8 cellular contexts compared by ENCODE assay signal in the genomic region with DNA sequence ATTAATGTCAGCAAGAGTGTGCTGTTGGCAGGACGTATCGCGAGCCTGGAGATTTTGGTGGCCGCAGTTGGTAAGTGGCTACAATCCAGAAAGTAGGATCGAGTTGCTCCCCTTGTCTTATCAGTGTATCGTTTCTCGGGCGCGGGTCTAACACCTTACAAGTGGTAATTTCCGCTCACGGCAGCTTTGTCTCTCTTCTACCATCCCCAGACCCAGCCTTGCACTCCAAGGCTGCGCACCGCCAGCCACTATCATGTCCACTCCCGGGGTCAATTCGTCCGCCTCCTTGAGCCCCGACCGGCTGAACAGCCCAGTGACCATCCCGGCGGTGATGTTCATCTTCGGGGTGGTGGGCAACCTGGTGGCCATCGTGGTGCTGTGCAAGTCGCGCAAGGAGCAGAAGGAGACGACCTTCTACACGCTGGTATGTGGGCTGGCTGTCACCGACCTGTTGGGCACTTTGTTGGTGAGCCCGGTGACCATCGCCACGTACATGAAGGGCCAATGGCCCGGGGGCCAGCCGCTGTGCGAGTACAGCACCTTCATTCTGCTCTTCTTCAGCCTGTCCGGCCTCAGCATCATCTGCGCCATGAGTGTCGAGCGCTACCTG. TPM values are rescaled to one million over a fixed set of nuclear protein-coding genes. Genes with fewer than 3 reads are reported as not detected.
DNase-seq lines count a peak whose midpoint lies in the region; ATAC-seq and TF ChIP-seq lines count a peak whose summit lies in the region.

No MANE protein-coding gene starts in this region.

- POLR2A ChIA-PET in CD4-positive, alpha-beta memory T cell (lab: Charles Lee; ENCODE audit: partially characterized antibody) = interaction anchor here (0.6 to 9.5 kb wide), 36 partner anchors 8 to 297 kb away, joined by 3 to 194 read pairs (median 4); a partner anchor contains a TSS

- H3K9me3 Mint-ChIP-seq in CD4-positive, alpha-beta memory T cell = peaks cover 0 to 9% (median 1%) of the 10 kb centered on the region in 8 donors
- H3K9me3 Mint-ChIP-seq in activated naive CD8-positive, alpha-beta T cell treated with anti-CD3 and anti-CD28 coated beads for 36 hours = no peaks in the 10 kb centered on the region

- TF ChIP-seq CTCF in MM.1S (IDR thresholded peaks at IDR 0.05; ENCODE audit: low read length) (no peak), spleen (IDR thresholded peaks at IDR 0.05 in 8 of 11, conservative IDR thresholded peaks at IDR 0.05 in 3 of 11) (peak in 8 of 11 experiments; percentile 22 to 49 (median 36))

- ATAC-seq in GM18867 (IDR thresholded peaks at IDR 0.05; ENCODE audit: unreplicated experiment) (no peak), GM18861 (IDR thresholded peaks at IDR 0.05; ENCODE audit: unreplicated experiment) (no peak)

- no peak overlapping the region for H2AFZ ChIP-seq in MM.1S (ENCODE audit: low read length)

- peaks cover 26% of the 10 kb centered on the region for H3F3A ChIP-seq in MM.1S (ENCODE audit: insufficient read depth, low read length)

- H4K20me1 ChIP-seq in MM.1S (ENCODE audit: insufficient read depth, low read length) = no peaks in the 10 kb centered on the region

- peak overlapping the region; percentile 86 for H3K27ac ChIP-seq in CD4-positive, alpha-beta memory T cell (ENCODE audit: low read depth, low read length)
- no peak overlapping the region for H3K27ac ChIP-seq in MM.1S (ENCODE audit: low read length)
- no peak overlapping the region for H3K27ac ChIP-seq in iPS DF 6.9 (ENCODE audit: low read length)
- peak overlapping the region; percentile 58 to 97 (median 90) for H3K27ac ChIP-seq in spleen

- H3K9ac ChIP-seq in MM.1S (ENCODE audit: low read length) = 0 out of 2 replicates have a peak overlapping the region, but pooled peaks have one; percentile 57

- WGBS in iPS DF 6.9 (ENCODE audit: insufficient coverage, insufficient read length) = no CpG with 5 or more reads among the region's 37 CpGs
- WGBS in spleen, 5 donors = 1 to 4% (median 3%) methylated on average over 34 to 37 of the region's 37 CpGs

- H3K27ac Mint-ChIP-seq in CD4-positive, alpha-beta memory T cell = peak overlapping the region; percentile 96 to 99 (median 98)
- peak overlapping the region; percentile 98 for H3K27ac Mint-ChIP-seq in activated naive CD8-positive, alpha-beta T cell treated with anti-CD3 and anti-CD28 coated beads for 36 hours

- peak overlapping the region; percentile 92 to 100 (median 99) for H3K4me3 Mint-ChIP-seq in CD4-positive, alpha-beta memory T cell
- peak overlapping the region; percentile 98 for H3K4me3 Mint-ChIP-seq in activated naive CD8-positive, alpha-beta T cell treated with anti-CD3 and anti-CD28 coated beads for 36 hours

- peaks cover 29 to 69% (median 42%) of the 10 kb centered on the region in 4 donors for H3K4me1 Mint-ChIP-seq in CD4-positive, alpha-beta memory T cell
- H3K4me1 Mint-ChIP-seq in activated naive CD8-positive, alpha-beta T cell treated with anti-CD3 and anti-CD28 coated beads for 36 hours = peaks cover 36% of the 10 kb centered on the region

- peaks cover 42 to 54% of the 10 kb centered on the region in 2 donors for H3K36me3 Mint-ChIP-seq in CD4-positive, alpha-beta memory T cell
- peaks cover 58% of the 10 kb centered on the region for H3K36me3 Mint-ChIP-seq in activated naive CD8-positive, alpha-beta T cell treated with anti-CD3 and anti-CD28 coated beads for 36 hours

- peaks cover under 1% of the 10 kb centered on the region for H3K36me3 ChIP-seq in CD4-positive, alpha-beta memory T cell (ENCODE audit: insufficient read depth, low read length)
- no peaks in the 10 kb centered on the region for H3K36me3 ChIP-seq in MM.1S (replicated peaks; ENCODE audit: insufficient read depth, low read length)
- no peaks in the 10 kb centered on the region for H3K36me3 ChIP-seq in iPS DF 6.9 (ENCODE audit: control insufficient read depth, insufficient read depth, low read length)
- H3K36me3 ChIP-seq in spleen = peaks cover 0 to 12% (median 0%) of the 10 kb centered on the region in 6 donors

- peaks cover 46% of the 10 kb centered on the region for H3K4me1 ChIP-seq in CD4-positive, alpha-beta memory T cell (ENCODE audit: insufficient read depth, low read length)
- peaks cover 16% of the 10 kb centered on the region for H3K4me1 ChIP-seq in MM.1S (ENCODE audit: low read length)
- H3K4me1 ChIP-seq in iPS DF 6.9 (ENCODE audit: control insufficient read depth, insufficient read depth, low read length) = peaks cover 5% of the 10 kb centered on the region; the same call in 1 of the 2 replicates
- H3K4me1 ChIP-seq in spleen = peaks cover 8 to 94% (median 75%) of the 10 kb centered on the region in 6 donors

- intact Hi-C loops in CD4-positive, alpha-beta memory T cell (cut with micrococcal nuclease) = loop anchor here (1.0 to 5.0 kb wide), 3 partner anchors 74 to 244 kb away; no protein-coding TSS in a partner anchor
- intact Hi-C loops in spleen (cut with DNase I; ENCODE audit: low total_unique reads) = loop anchor here (10.0 kb wide), 2 partner anchors 316 to 656 kb away; no protein-coding TSS in a partner anchor

- H3K4me3 ChIP-seq in CD4-positive, alpha-beta memory T cell (ENCODE audit: low read length in 2 of 2) = peak overlapping the region; percentile 92 to 95
- H3K4me3 ChIP-seq in MM.1S (ENCODE audit: low read length) (peak overlapping the region; percentile 75), iPS DF 6.9 (ENCODE audit: low read length) (peak overlapping the region; percentile 39; the same call in 1 of the 2 replicates), spleen (peak overlapping the region; percentile 43 to 91 (median 78))

- no peaks in the 10 kb centered on the region for H3K9me2 ChIP-seq in MM.1S (replicated peaks; ENCODE audit: insufficient read depth, low read length)

- no peak for TF ChIP-seq POLR2A in spleen (IDR thresholded peaks at IDR 0.05)

- H3K27me3 ChIP-seq in CD4-positive, alpha-beta memory T cell (ENCODE audit: insufficient read depth, low read length) = no peaks in the 10 kb centered on the region
- H3K27me3 ChIP-seq in MM.1S (replicated peaks; ENCODE audit: insufficient read depth, low read length) = no peaks in the 10 kb centered on the region
- peaks cover 26% of the 10 kb centered on the region for H3K27me3 ChIP-seq in iPS DF 6.9 (ENCODE audit: control insufficient read depth, insufficient read depth, low read length)
- H3K27me3 ChIP-seq in spleen (replicated peaks in 1 of 7) = peaks cover 0 to 22% (median 0%) of the 10 kb centered on the region in 7 donors

- no peaks in the 10 kb centered on the region for H3K27me3 Mint-ChIP-seq in CD4-positive, alpha-beta memory T cell
- H3K27me3 Mint-ChIP-seq in activated naive CD8-positive, alpha-beta T cell treated with anti-CD3 and anti-CD28 coated beads for 36 hours = no peaks in the 10 kb centered on the region

- H3K79me2 ChIP-seq in MM.1S (ENCODE audit: low read length) = peaks cover 8% of the 10 kb centered on the region

- DNase-seq in CD4-positive, alpha-beta memory T cell = peak; percentile 62 to 72 (median 68)
- no peak for DNase-seq in MM.1S
- DNase-seq in activated naive CD8-positive, alpha-beta T cell treated with anti-CD3 and anti-CD28 coated beads for 36 hours = peak; percentile 46
- no peak for DNase-seq in iPS DF 6.9 (ENCODE audit: low read depth, low spot score)
- DNase-seq in spleen = peak; percentile 89
- no peak for DNase-seq in NCI-H2171 (lab: John Stamatoyannopoulos, UW)

- peak overlapping the region; percentile 88 for H3K4me2 ChIP-seq in MM.1S (ENCODE audit: low read depth, low read length)

- CTCF ChIA-PET in CD4-positive, alpha-beta memory T cell (lab: Charles Lee; ENCODE audit: partially characterized antibody) = interaction anchor here (0.7 to 8.0 kb wide), 13 partner anchors 8 to 732 kb away, joined by 3 to 58 read pairs (median 4); no protein-coding TSS in a partner anchor

- no peaks in the 10 kb centered on the region for H3K9me3 ChIP-seq in CD4-positive, alpha-beta memory T cell (ENCODE audit: control insufficient read depth in 1 of 2, low read length in 2 of 2)
- H3K9me3 ChIP-seq in MM.1S (replicated peaks; ENCODE audit: insufficient read depth, low read length) (no peaks in the 10 kb centered on the region), iPS DF 6.9 (ENCODE audit: control insufficient read depth, insufficient read depth, low read length) (no peaks in the 10 kb centered on the region), spleen (no peaks in the 10 kb centered on the region)

RNA-seq across cellular contexts. Expression of a gene that starts 1.1 kb away (rescaled TPM):
- total RNA-seq in CD4-positive, alpha-beta memory T cell = 10 to 100 TPM; 59.3 to 64.9 TPM
- 100 to 1,000 TPM in 1 of 2 donors, 10 to 100 TPM in 1; 62.7 to 106 TPM for polyA plus RNA-seq in CD4-positive, alpha-beta memory T cell
- 10 to 100 TPM; 64.5 to 65.2 TPM for total RNA-seq in activated naive CD8-positive, alpha-beta T cell treated with anti-CD3 and anti-CD28 coated beads for 36 hours
- 100 to 1,000 TPM in 1 of 7 donors, 10 to 100 TPM in 6; 32.9 to 108 (median 36.9) TPM for total RNA-seq in spleen
- 1 to 10 TPM; 4.2 to 6.8 (median 6.3) TPM for polyA plus RNA-seq in spleen

Comparison
In these comparisons a context has a peak if more than half of its experiments do, and no peak if none do; other contexts are left out.
1. DNase-seq: peak in CD4-positive, alpha-beta memory T cell (5 of 5), activated naive CD8-positive, alpha-beta T cell treated with anti-CD3 and anti-CD28 coated beads for 36 hours (single experiment) and spleen (single experiment); none in MM.1S (single experiment), iPS DF 6.9 (single experiment) and NCI-H2171 (single experiment).
2. H3K27ac ChIP-seq: peak in CD4-positive, alpha-beta memory T cell (single experiment) and spleen (8 of 8); none in MM.1S (single experiment) and iPS DF 6.9 (single experiment).
3. H3K4me3 ChIP-seq: peak in every context shown above with its lines; median percentile 94 in CD4-positive, alpha-beta memory T cell; 78 in spleen; 75 in MM.1S; 39 in iPS DF 6.9.